In the genomic region with DNA sequence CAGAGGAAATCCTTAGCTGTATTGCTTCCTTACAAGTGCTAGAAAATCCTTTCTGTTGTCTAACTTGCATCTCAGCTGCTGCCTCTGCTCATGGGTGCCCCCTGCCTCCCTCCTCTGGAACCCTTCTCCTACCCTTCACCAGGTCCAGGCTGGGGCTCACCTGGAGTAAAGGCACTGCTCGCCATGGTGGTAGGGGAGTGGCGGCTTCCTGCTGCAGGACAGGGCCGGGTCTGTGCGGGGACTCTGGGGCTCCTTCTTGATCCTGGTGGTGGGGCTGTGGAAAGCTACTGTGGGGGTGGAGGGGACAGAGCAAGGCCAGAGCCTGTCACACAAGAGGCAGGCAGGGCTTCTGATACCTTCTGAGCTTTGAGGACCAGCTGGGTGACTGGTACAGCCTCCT, we compare ENCODE assay signal across 1 cellular context.
TF ChIP-seq lines count a peak whose summit lies in the region.

No MANE protein-coding gene starts in this region.

TF ChIP-seq in A549, 52 proteins besides CTCF, POLR2A, EP300 and RAD21 (continued from another document):
- no peak for TF ChIP-seq KDM1A (IDR thresholded peaks at IDR 0.05; ENCODE audit: low read depth)
- TF ChIP-seq TFCP2L1 (CRISPR knock-in tag; IDR thresholded peaks at IDR 0.05): no peak
TF ChIP-seq in A549: peak in this region for 0.
